ENCODE assay signal across 20 cellular contexts in genomic region chr5:157326440-157327023, GRCh38.
DNase-seq lines count a peak whose midpoint lies in the region; ATAC-seq lines count a peak whose summit lies in the region.
"Had no signal": no experiment of that assay in that cellular context is flagged by ENCODE, and none has a peak within 500 bp of the region (broad histone marks: within the 10 kb centered on the region; RNA-seq: fewer than 3 reads in every experiment).

No MANE protein-coding gene starts in this region.

- H3K27me3 Mint-ChIP-seq in activated CD4-positive, alpha-beta T cell treated with anti-CD3 and anti-CD28 coated beads, Interleukin-2, amount 10 ng/mL, durations not matched to agents 24 days and 14 days: no peaks in the 10 kb centered on the region
- no peaks in the 10 kb centered on the region for H3K27me3 Mint-ChIP-seq in activated naive CD8-positive, alpha-beta T cell
- H3K27me3 Mint-ChIP-seq in naive thymus-derived CD8-positive, alpha-beta T cell: no peaks in the 10 kb centered on the region

- no peak overlapping the region for H2BK5ac ChIP-seq in mesenchymal stem cell (ENCODE audit: low read depth, low read length, poor library complexity, severe bottlenecking)

- no peak overlapping the region for H2BK12ac ChIP-seq in mesenchymal stem cell (ENCODE audit: low read length in 2 of 2)

- no peak overlapping the region for H3K14ac ChIP-seq in mesenchymal stem cell (ENCODE audit: low read length in 2 of 2)

- H3K4ac ChIP-seq in mesenchymal stem cell (ENCODE audit: low read depth in 1 of 2, low read length in 2 of 2): no peak overlapping the region

- DNase-seq in activated CD4-positive, alpha-beta T cell treated with anti-CD3 and anti-CD28 coated beads, Interleukin-2, amount 10 ng/mL, durations not matched to agents 24 days and 14 days: no peak
- DNase-seq in activated CD4-positive, alpha-beta T cell treated with anti-CD3 and anti-CD28 coated beads, Interleukin-2, amount 50 U/mL, for 4 hours: no peak
- DNase-seq in HT-29 (ENCODE audit: low spot score) (peak; percentile 28), mesenchymal stem cell (no peak)
- no peak for DNase-seq in naive thymus-derived CD8-positive, alpha-beta T cell
- DNase-seq: activated CD4-positive, alpha-beta T cell treated with anti-CD3 and anti-CD28 coated beads, Interleukin-2, amount 50 U/mL, for 48 hours; anterior cingulate cortex; BE2C; dermis blood vessel endothelial cell; GF-D8; HFFc6; MG63; NCI-H1436 treated with DMSO at 0.1 percent for 48 hours; NCI-H526 had no signal

- no peak overlapping the region for H3K9ac ChIP-seq in mesenchymal stem cell (ENCODE audit: low read length)
- H3K9ac ChIP-seq: parathyroid adenoma had no signal

- H2AFZ ChIP-seq in mesenchymal stem cell (ENCODE audit: low read depth, low read length): no peak overlapping the region
- H2AFZ ChIP-seq: parathyroid adenoma had no signal

- H3K36me3 ChIP-seq in mesenchymal stem cell (ENCODE audit: control insufficient read depth in 1 of 2, insufficient read depth in 2 of 2, low read depth in 1 of 2, low read length in 2 of 2): peaks cover 4 to 55% of the 10 kb centered on the region in 2 experiments
- H3K36me3 ChIP-seq: BE2C, MG63 had no signal

- no peak overlapping the region for H3K4me3 ChIP-seq in mesenchymal stem cell (ENCODE audit: insufficient read depth in 1 of 2, low read depth in 1 of 2, low read length in 2 of 2)
- H3K4me3 ChIP-seq: lung, MG63, thoracic aorta had no signal

- no peak overlapping the region for H3K27ac ChIP-seq in mesenchymal stem cell (ENCODE audit: low read length, poor library complexity, severe bottlenecking)
- H3K27ac ChIP-seq: parathyroid adenoma, thoracic aorta had no signal

- ATAC-seq in naive thymus-derived CD8-positive, alpha-beta T cell: no peak
- no peak for ATAC-seq in GM21423 (IDR thresholded peaks at IDR 0.05; ENCODE audit: unreplicated experiment)
- ATAC-seq in GM18519 (IDR thresholded peaks at IDR 0.05; ENCODE audit: low FRiP score, unreplicated experiment): no peak

- no peak overlapping the region for H4K8ac ChIP-seq in mesenchymal stem cell (ENCODE audit: low read length)

- H3K4me2 ChIP-seq in mesenchymal stem cell (ENCODE audit: low read length, poor library complexity, severe bottlenecking): no peak overlapping the region

- peaks cover 28% of the 10 kb centered on the region for H3K4me1 Mint-ChIP-seq in activated CD4-positive, alpha-beta T cell treated with anti-CD3 and anti-CD28 coated beads, Interleukin-2, amount 10 ng/mL, durations not matched to agents 24 days and 14 days
- H3K4me1 Mint-ChIP-seq in activated naive CD8-positive, alpha-beta T cell (ENCODE audit: low read depth): peaks cover 45% of the 10 kb centered on the region
- peaks cover 21 to 39% (median 31%) of the 10 kb centered on the region in 4 donors for H3K4me1 Mint-ChIP-seq in naive thymus-derived CD8-positive, alpha-beta T cell

- H3K79me1 ChIP-seq in mesenchymal stem cell (replicated peaks; ENCODE audit: low read length, poor library complexity, severe bottlenecking): no peaks in the 10 kb centered on the region

- no peak overlapping the region for H3K18ac ChIP-seq in mesenchymal stem cell (ENCODE audit: low read depth in 1 of 2, low read length in 2 of 2)

- no peak overlapping the region for H3K23ac ChIP-seq in mesenchymal stem cell (ENCODE audit: low read length in 2 of 2)

- no peak overlapping the region for H2AK5ac ChIP-seq in mesenchymal stem cell (ENCODE audit: low read length, severe bottlenecking)

- intact Hi-C loops in activated CD4-positive, alpha-beta T cell treated with anti-CD3 and anti-CD28 coated beads, Interleukin-2, amount 10 ng/mL, durations not matched to agents 24 days and 14 days (cut with micrococcal nuclease): no loop called here

- H3K9me3 ChIP-seq in mesenchymal stem cell (ENCODE audit: control insufficient read depth, low read length): no peaks in the 10 kb centered on the region
- H3K9me3 ChIP-seq: BE2C, MG63, thoracic aorta had no signal

- peaks cover 71% of the 10 kb centered on the region for H3K36me3 Mint-ChIP-seq in activated CD4-positive, alpha-beta T cell treated with anti-CD3 and anti-CD28 coated beads, Interleukin-2, amount 10 ng/mL, durations not matched to agents 24 days and 14 days (ENCODE audit: low read depth)
- peaks cover 14% of the 10 kb centered on the region for H3K36me3 Mint-ChIP-seq in activated naive CD8-positive, alpha-beta T cell
- H3K36me3 Mint-ChIP-seq in naive thymus-derived CD8-positive, alpha-beta T cell: peaks cover 17 to 96% (median 48%) of the 10 kb centered on the region in 3 donors

- H3K4me1 ChIP-seq in mesenchymal stem cell (ENCODE audit: control insufficient read depth, insufficient read depth, low read depth, low read length): no peaks in the 10 kb centered on the region
- H3K4me1 ChIP-seq: BE2C, parathyroid adenoma had no signal

- H3K27me3 ChIP-seq in mesenchymal stem cell (ENCODE audit: control insufficient read depth in 1 of 2, insufficient read depth in 1 of 2, low read length in 2 of 2): peaks cover 0 to 2% of the 10 kb centered on the region in 2 experiments
- H3K27me3 ChIP-seq: BE2C had no signal

- H3K9me3 Mint-ChIP-seq in activated CD4-positive, alpha-beta T cell treated with anti-CD3 and anti-CD28 coated beads, Interleukin-2, amount 10 ng/mL, durations not matched to agents 24 days and 14 days: no peaks in the 10 kb centered on the region
- no peaks in the 10 kb centered on the region for H3K9me3 Mint-ChIP-seq in activated naive CD8-positive, alpha-beta T cell (ENCODE audit: low read depth)
- H3K9me3 Mint-ChIP-seq in naive thymus-derived CD8-positive, alpha-beta T cell: no peaks in the 10 kb centered on the region
- H3K9me3 Mint-ChIP-seq: HFFc6 had no signal

- POLR2A ChIA-PET in naive thymus-derived CD8-positive, alpha-beta T cell (lab: Charles Lee): interaction anchor here (0.5 to 1.0 kb wide), 3 partner anchors 13 to 174 kb away, joined by 3 to 4 read pairs (median 4); no protein-coding TSS in a partner anchor

- 85% methylated on average over 7 of the region's 7 CpGs for WGBS in mesenchymal stem cell

- H4K91ac ChIP-seq in mesenchymal stem cell (ENCODE audit: low read length): no peak overlapping the region

- H2BK15ac ChIP-seq in mesenchymal stem cell (ENCODE audit: low read depth, poor library complexity, severe bottlenecking): no peak overlapping the region

- peak overlapping the region; percentile 66 for H3K27ac Mint-ChIP-seq in activated CD4-positive, alpha-beta T cell treated with anti-CD3 and anti-CD28 coated beads, Interleukin-2, amount 10 ng/mL, durations not matched to agents 24 days and 14 days
- peak overlapping the region; percentile 95 for H3K27ac Mint-ChIP-seq in activated naive CD8-positive, alpha-beta T cell
- H3K27ac Mint-ChIP-seq in naive thymus-derived CD8-positive, alpha-beta T cell: peak overlapping the region; percentile 38 to 95 (median 87)
- H3K27ac Mint-ChIP-seq: HFFc6 had no signal

- H2BK120ac ChIP-seq in mesenchymal stem cell (ENCODE audit: low read depth, low read length): no peak overlapping the region

- H3K4me3 Mint-ChIP-seq in activated CD4-positive, alpha-beta T cell treated with anti-CD3 and anti-CD28 coated beads, Interleukin-2, amount 10 ng/mL, durations not matched to agents 24 days and 14 days: no peak overlapping the region
- H3K4me3 Mint-ChIP-seq in activated naive CD8-positive, alpha-beta T cell: no peak overlapping the region
- H3K4me3 Mint-ChIP-seq in naive thymus-derived CD8-positive, alpha-beta T cell: peak overlapping the region in 1 of 10 donors; percentile 26
- H3K4me3 Mint-ChIP-seq: HFFc6 had no signal
